Comparison of ENCODE assay signal across 26 cellular contexts in genomic region chr13:113457510-113457909, GRCh38. TPM values are rescaled to one million over a fixed set of nuclear protein-coding genes. Genes with fewer than 3 reads are reported as not detected.
DNase-seq lines count a peak whose midpoint lies in the region; ATAC-seq, FAIRE-seq and TF ChIP-seq lines count a peak whose summit lies in the region.
"Had no signal": no experiment of that assay in that cellular context is flagged by ENCODE, and none has a peak within 500 bp of the region (broad histone marks: within the 10 kb centered on the region; RNA-seq: fewer than 3 reads in every experiment).

No MANE protein-coding gene starts in this region.

- POLR2A ChIA-PET in K562 (lab: Yijun Ruan, JAX) (interaction anchor here (0.6 kb wide), 1 partner anchor 1012 kb away, joined by 3 read pairs; no protein-coding TSS in a partner anchor), HepG2 (lab: Yijun Ruan, JAX) (interaction anchor here (1.2 kb wide), 1 partner anchor 105 kb away, joined by 4 read pairs; no protein-coding TSS in a partner anchor)

- no peaks in the 10 kb centered on the region for H3K79me2 ChIP-seq in K562 (ENCODE audit: control insufficient read depth, insufficient read depth, low read length)
- no peaks in the 10 kb centered on the region for H3K79me2 ChIP-seq in HepG2 (ENCODE audit: insufficient read depth, low read length)

- ATAC-seq in left ventricle myocardium superior: no peak
- no peak for ATAC-seq in K562
- no peak for ATAC-seq in HepG2
- ATAC-seq: activated CD8-positive, alpha-beta T cell treated with anti-CD3 and anti-CD28 coated beads, Interleukin-2, amount 10 ng/mL, durations not matched to agents 7 days and 5 days; GM12878; naive thymus-derived CD8-positive, alpha-beta T cell; PC-3 had no signal

- H3K27ac ChIP-seq in left ventricle myocardium inferior (replicated peaks) (peak overlapping the region; percentile 80), K562 (ENCODE audit: extremely low read depth, low read depth, low read length) (no peak overlapping the region), HepG2 (ENCODE audit: extremely low read length, insufficient read depth, low read length) (no peak overlapping the region)

- no peak overlapping the region for H3K9ac ChIP-seq in K562 (ENCODE audit: insufficient read depth in 1 of 2, low read depth in 2 of 2, low read length in 2 of 2)
- H3K9ac ChIP-seq in HepG2 (ENCODE audit: insufficient read depth, low read depth, low read length): no peak overlapping the region

- no peak overlapping the region for H3K4me2 ChIP-seq in K562 (ENCODE audit: insufficient read depth, low read length)
- H3K4me2 ChIP-seq in HepG2 (ENCODE audit: low read depth, low read length): no peak overlapping the region

- H3K9me3 ChIP-seq in left ventricle myocardium inferior (replicated peaks) (no peaks in the 10 kb centered on the region), K562 (replicated peaks; ENCODE audit: control insufficient read depth, insufficient read depth, low read depth, low read length) (no peaks in the 10 kb centered on the region), HepG2 (ENCODE audit: low read length) (no peaks in the 10 kb centered on the region)
- H3K9me3 ChIP-seq: upper lobe of left lung had no signal

- TF ChIP-seq POLR2A in K562 (conservative IDR thresholded peaks at IDR 0.05) (no peak), HepG2 (IDR thresholded peaks at IDR 0.05; ENCODE audit: insufficient read depth in 1 of 2, low read depth in 2 of 2, low read length in 2 of 2) (no peak)

- H3K4me1 ChIP-seq in left ventricle myocardium inferior: peaks cover 67% of the 10 kb centered on the region
- peaks cover 0 to 7% of the 10 kb centered on the region in 2 experiments; a peak in 1 of 5 replicates for H3K4me1 ChIP-seq in K562 (replicated peaks in 1 of 2; ENCODE audit: control insufficient read depth in 2 of 2, insufficient read depth in 2 of 2, low read length in 2 of 2)
- H3K4me1 ChIP-seq in HepG2 (ENCODE audit: insufficient read depth, low read length): peaks cover 13% of the 10 kb centered on the region
- H3K4me1 ChIP-seq: upper lobe of left lung had no signal

- no peaks in the 10 kb centered on the region for H3K9me1 ChIP-seq in K562 (ENCODE audit: control insufficient read depth, insufficient read depth, low read length)

- H3K27me3 ChIP-seq in left ventricle myocardium inferior (ENCODE audit: low read depth) (no peaks in the 10 kb centered on the region), K562 (ENCODE audit: control insufficient read depth in 2 of 2, insufficient read depth in 2 of 2, low read length in 2 of 2) (no peaks in the 10 kb centered on the region), HepG2 (ENCODE audit: control insufficient read depth in 1 of 2, insufficient read depth in 2 of 2, low read length in 2 of 2) (no peaks in the 10 kb centered on the region)
- H3K27me3 ChIP-seq: upper lobe of left lung had no signal

- TF ChIP-seq CTCF in left ventricle myocardium inferior (IDR thresholded peaks at IDR 0.05; ENCODE audit: borderline replicate concordance) (no peak), K562 (IDR thresholded peaks at IDR 0.05 in 2 of 3, conservative IDR thresholded peaks at IDR 0.05 in 1 of 3; ENCODE audit: insufficient read depth in 2 of 3, low read depth in 1 of 3, low read length in 3 of 3) (0 out of 6 replicates have a peak, but pooled peaks of 1 of the 3 experiments have one; percentile 14), HepG2 (CRISPR knock-in tag; IDR thresholded peaks at IDR 0.05) (no peak)

- H4K20me1 ChIP-seq in K562 (replicated peaks; ENCODE audit: control insufficient read depth, insufficient read depth, low read length) (no peaks in the 10 kb centered on the region), HepG2 (ENCODE audit: insufficient read depth, low read length) (no peaks in the 10 kb centered on the region)

- 95% methylated on average over 12 of the region's 27 CpGs for WGBS in K562 (ENCODE audit: insufficient coverage, low coverage, missing lambda C conversion rate)
- WGBS in HepG2 (ENCODE audit: low lambda C conversion rate): 97% methylated on average over 27 of the region's 27 CpGs

- FAIRE-seq in K562 (lab: Jason Lieb, UNC) (no peak), HepG2 (lab: Jason Lieb, UNC) (no peak)
- FAIRE-seq: GM12878, GM19239, H54, HTR-8/SVneo, keratinocyte had no signal

- no peak overlapping the region for H3K4me3 ChIP-seq in left ventricle myocardium inferior
- H3K4me3 ChIP-seq in K562: no peak overlapping the region
- no peak overlapping the region for H3K4me3 ChIP-seq in HepG2 (replicated peaks in 1 of 3; ENCODE audit: insufficient read depth in 1 of 3, low read depth in 2 of 3, low read length in 3 of 3)
- H3K4me3 ChIP-seq: GM12878, lung, upper lobe of left lung had no signal

- TF ChIP-seq RAD21 in K562 (CRISPR knock-in tag; conservative IDR thresholded peaks at IDR 0.05 in 1 of 2, IDR thresholded peaks at IDR 0.05 in 1 of 2): no peak
- no peak for TF ChIP-seq RAD21 in HepG2 (CRISPR knock-in tag; IDR thresholded peaks at IDR 0.05)

- in situ Hi-C loops in K562 (cut with MboI) (no loop called here), HepG2 (cut with HindIII; ENCODE audit: extremely low pct_ligation_motif_present, low pct_unique_long_range_greater_than_20kb) (loop anchor here (5.0 kb wide), 1 partner anchor 105 kb away; no protein-coding TSS in a partner anchor)

- H3K36me3 ChIP-seq in left ventricle myocardium inferior (peaks cover 65% of the 10 kb centered on the region), K562 (ENCODE audit: control insufficient read depth, insufficient read depth, low read length) (peaks cover 54% of the 10 kb centered on the region; the same call in 2 of the 3 replicates), HepG2 (replicated peaks in 1 of 2; ENCODE audit: control insufficient read depth in 1 of 2, insufficient read depth in 2 of 2, low read length in 2 of 2) (peaks cover 16 to 40% of the 10 kb centered on the region in 2 experiments)

- intact Hi-C loops in left ventricle myocardium inferior (cut with micrococcal nuclease) (no loop called here), left ventricle myocardium superior (cut with micrococcal nuclease) (no loop called here), K562 (cut with micrococcal nuclease) (no loop called here), HepG2 (cut with micrococcal nuclease; ENCODE audit: unreplicated experiment) (no loop called here), cardiac septum (cut with DNase I) (loop anchor here (5.0 kb wide), 2 partner anchors 35 to 90 kb away; partner anchors contain the start of gene DCUN1D2)

- H2AFZ ChIP-seq in K562 (ENCODE audit: low read depth, low read length) (no peak overlapping the region), HepG2 (ENCODE audit: low read length) (no peak overlapping the region)

- CTCF ChIA-PET in K562 (lab: Yijun Ruan, JAX; ENCODE audit: low intra/inter-chr PET ratio) (interaction anchor here (1.0 kb wide), 1 partner anchor 105 kb away, joined by 4 read pairs; no protein-coding TSS in a partner anchor), HepG2 (lab: Yijun Ruan, JAX; ENCODE audit: low intra/inter-chr PET ratio, low total read pairs) (interaction anchor here (1.4 kb wide), 1 partner anchor 104 kb away, joined by 4 read pairs; no protein-coding TSS in a partner anchor)

- DNase-seq in left ventricle myocardium inferior (no peak), left ventricle myocardium superior (no peak), K562 (ENCODE audit: extremely low read depth in 1 of 4, low spot score in 3 of 4) (no peak), HepG2 (ENCODE audit: low spot score) (no peak), NCI-H1092 treated with DMSO at 0.1 percent for 48 hours (lab: John Stamatoyannopoulos, UW) (no peak), SHP77 (lab: John Stamatoyannopoulos, UW) (no peak), cardiac septum (ENCODE audit: low spot score) (no peak)
- DNase-seq in stimulated activated CD4-positive, alpha-beta T cell treated with anti-CD3 and anti-CD28 coated beads, Interleukin-12 subunit alpha, Interleukin-12 subunit beta, amount 100 ng/mL, for 4 hours: no peak
- DNase-seq: activated CD4-positive, alpha-beta T cell treated with anti-CD3 and anti-CD28 coated beads for 1 hour; activated CD8-positive, alpha-beta T cell treated with anti-CD3 and anti-CD28 coated beads, Interleukin-2, amount 10 ng/mL, durations not matched to agents 7 days and 5 days; CD4-positive, CD25-positive, alpha-beta regulatory T cell; cortex of kidney; effector memory CD4-positive, alpha-beta T cell; naive thymus-derived CD8-positive, alpha-beta T cell; NCI-H1436 treated with DMSO at 0.1 percent for 48 hours; NCI-H2081 treated with DMSO at 0.1 percent for 48 hours; NCI-H2227 treated with DMSO at 0.1 percent for 48 hours; PC-3; stimulated activated naive CD4-positive, alpha-beta T cell had no signal

- no TSS peak for BruUV-seq in K562 (replicated peaks; lab: Mats Ljungman, UMichigan)
- BruUV-seq in HepG2 (replicated peaks; lab: Mats Ljungman, UMichigan): TSS peak; percentile 47

- TF ChIP-seq EP300 in K562 (IDR thresholded peaks at IDR 0.05; ENCODE audit: low read length) (no peak), HepG2 (IDR thresholded peaks at IDR 0.05; ENCODE audit: low read depth in 2 of 2, low read length in 2 of 2) (no peak), HepG2 (CRISPR knock-in tag; IDR thresholded peaks at IDR 0.05; ENCODE audit: borderline replicate concordance) (no peak)

RNA-seq across cellular contexts. Expression of gene ADPRHL1, which starts 4.2 kb away (rescaled TPM):
- 484 TPM for total RNA-seq in left ventricle myocardium inferior
- total RNA-seq in left ventricle myocardium superior: 442 TPM
- 0.32 and 0.46 TPM in 2 replicates for total RNA-seq in K562 (2011; cell fraction: chromatin; rRNA removed; ENCODE audit: low replicate concordance)
- total RNA-seq in K562 (2011; cell fraction: nucleolus; rRNA removed): 1.3 and 1.5 TPM in 2 replicates
- 0.37 TPM in 1 of 2 replicates, not detected in the other for total RNA-seq in K562 (2011; cell fraction: nucleoplasm; rRNA removed)
- 0.27 and 0.49 TPM in 2 replicates for total RNA-seq in K562 (2014; rRNA removed)
- 0.35 and 0.55 TPM in 2 replicates for total RNA-seq in K562 (2014; rRNA removed; fragmentation: Illumina TruSeq; extraction: Trizol)
- total RNA-seq in K562 (2015; rRNA removed; fragmentation: Illumina TruSeq; extraction: Trizol): 0.68 and 0.76 TPM in 2 replicates
- 0.31 and 0.54 TPM in 2 replicates for total RNA-seq in K562 (2021)
- polyA plus RNA-seq in K562 (2011; rRNA removed): 0.29 and 0.38 TPM in 2 replicates
- polyA plus RNA-seq in K562 (2011; cell fraction: cytosol; rRNA removed): 0.37 and 0.52 TPM in 2 replicates
- 0.29 and 0.53 TPM in 2 replicates for polyA plus RNA-seq in K562 (2011; cell fraction: nucleus; rRNA removed)
- polyA plus RNA-seq in K562 (2012): 0.73 and 0.97 TPM in 2 replicates
- 0.19 and 0.43 TPM in 2 replicates for polyA plus RNA-seq in K562 (2014; fragmentation: Illumina TruSeq; extraction: Trizol)
- under 1 TPM in 1 of 2 experiments, not detected in 1; 0.06 TPM for polyA plus RNA-seq in K562 (2014; fragmentation: Nextera tagmentation; extraction: Ambion mirVana)
- 0.49 and 0.58 TPM in 2 replicates for polyA plus RNA-seq in K562 (2014; rRNA removed)
- 0.18 and 0.21 TPM in 2 replicates for polyA minus RNA-seq in K562 (2011; rRNA and poly(A)+ RNA removed)
- polyA minus RNA-seq in K562 (2011; cell fraction: cytosol; rRNA and poly(A)+ RNA removed): 0.76 TPM in 1 of 2 replicates, not detected in the other
- polyA minus RNA-seq in K562 (2011; cell fraction: nucleus; rRNA and poly(A)+ RNA removed): 0.54 and 1.00 TPM in 2 replicates
- 0.34 and 0.40 TPM in 2 replicates for total RNA-seq in HepG2 (2016; rRNA removed; fragmentation: Illumina TruSeq; extraction: Trizol)
- total RNA-seq in HepG2 (2016; cell fraction: cytosol; rRNA removed; fragmentation: Illumina TruSeq; extraction: Trizol; ENCODE audit: low read depth): 0.18 and 0.30 TPM in 2 replicates
- 0.37 and 0.50 TPM in 2 replicates for total RNA-seq in HepG2 (2016; cell fraction: insoluble cytoplasmic fraction; rRNA removed; fragmentation: Illumina TruSeq; extraction: Trizol)
- total RNA-seq in HepG2 (2016; cell fraction: membrane; rRNA removed; fragmentation: Illumina TruSeq; extraction: Trizol): 0.62 TPM in 2 replicates
- total RNA-seq in HepG2 (2016; cell fraction: nucleus; rRNA removed; fragmentation: Illumina TruSeq; extraction: Trizol): 0.44 and 0.68 TPM in 2 replicates
- 0.34 and 0.65 TPM in 2 replicates for polyA plus RNA-seq in HepG2 (2011; rRNA removed)
- polyA plus RNA-seq in HepG2 (2011; cell fraction: cytosol; rRNA removed): 0.48 and 0.72 TPM in 2 replicates
- 0.47 and 0.61 TPM in 2 replicates for polyA plus RNA-seq in HepG2 (2011; cell fraction: nucleus; rRNA removed)
- polyA plus RNA-seq in HepG2 (2012): 0.56 and 0.63 TPM in 2 replicates
- 0.46 and 0.52 TPM in 2 replicates for polyA plus RNA-seq in HepG2 (2016; cell fraction: cytosol; fragmentation: Illumina TruSeq; extraction: Trizol; ENCODE audit: low read depth)
- 0.41 and 0.65 TPM in 2 replicates for polyA plus RNA-seq in HepG2 (2016; cell fraction: insoluble cytoplasmic fraction; fragmentation: Illumina TruSeq; extraction: Trizol; ENCODE audit: low read depth)
- 0.74 and 1.2 TPM in 2 replicates for polyA plus RNA-seq in HepG2 (2016; cell fraction: membrane; fragmentation: Illumina TruSeq; extraction: Trizol; ENCODE audit: low read depth)
- 1.1 and 1.6 TPM in 2 replicates for polyA plus RNA-seq in HepG2 (2016; cell fraction: nucleus; fragmentation: Illumina TruSeq; extraction: Trizol; ENCODE audit: insufficient read depth, low read depth)
- polyA minus RNA-seq in HepG2 (2011; rRNA and poly(A)+ RNA removed; ENCODE audit: low replicate concordance): 0.66 and 3.3 TPM in 2 replicates
- 0.30 TPM in 1 of 2 replicates, not detected in the other for polyA minus RNA-seq in HepG2 (2011; cell fraction: cytosol; rRNA and poly(A)+ RNA removed)
- polyA minus RNA-seq in HepG2 (2011; cell fraction: nucleus; rRNA and poly(A)+ RNA removed): 0.64 and 0.87 TPM in 2 replicates
- total RNA-seq in cardiac septum: 480 TPM

RNA-seq across cellular contexts. Expression of gene DCUN1D2, which starts 33.0 kb away (rescaled TPM):
- total RNA-seq in left ventricle myocardium inferior: 196 TPM
- total RNA-seq in left ventricle myocardium superior: 242 TPM
- 59.2 and 77.8 TPM in 2 replicates for total RNA-seq in K562 (2011; cell fraction: chromatin; rRNA removed; ENCODE audit: low replicate concordance)
- total RNA-seq in K562 (2011; cell fraction: nucleolus; rRNA removed): 25.3 and 28.3 TPM in 2 replicates
- 33.1 and 34.6 TPM in 2 replicates for total RNA-seq in K562 (2011; cell fraction: nucleoplasm; rRNA removed)
- 9.7 and 13.3 TPM in 2 replicates for total RNA-seq in K562 (2014; rRNA removed)
- 10.0 and 11.1 TPM in 2 replicates for total RNA-seq in K562 (2014; rRNA removed; fragmentation: Illumina TruSeq; extraction: Trizol)
- 10.0 and 10.9 TPM in 2 replicates for total RNA-seq in K562 (2015; rRNA removed; fragmentation: Illumina TruSeq; extraction: Trizol)
- 12.1 and 16.8 TPM in 2 replicates for total RNA-seq in K562 (2021)
- 9.9 and 12.9 TPM in 2 replicates for polyA plus RNA-seq in K562 (2011; rRNA removed)
- 9.1 and 10.1 TPM in 2 replicates for polyA plus RNA-seq in K562 (2011; cell fraction: cytosol; rRNA removed)
- polyA plus RNA-seq in K562 (2011; cell fraction: nucleus; rRNA removed): 19.2 and 27.0 TPM in 2 replicates
- 9.2 and 9.6 TPM in 2 replicates for polyA plus RNA-seq in K562 (2012)
- 11.6 and 12.0 TPM in 2 replicates for polyA plus RNA-seq in K562 (2014; fragmentation: Illumina TruSeq; extraction: Trizol)
- polyA plus RNA-seq in K562 (2014; fragmentation: Nextera tagmentation; extraction: Ambion mirVana): 1 to 10 TPM; 2.1 to 2.2 TPM
- polyA plus RNA-seq in K562 (2014; rRNA removed): 15.8 and 16.7 TPM in 2 replicates
- polyA minus RNA-seq in K562 (2011; rRNA and poly(A)+ RNA removed): 17.1 and 18.5 TPM in 2 replicates
- polyA minus RNA-seq in K562 (2011; cell fraction: cytosol; rRNA and poly(A)+ RNA removed): 4.5 and 4.9 TPM in 2 replicates
- polyA minus RNA-seq in K562 (2011; cell fraction: nucleus; rRNA and poly(A)+ RNA removed): 8.6 and 10.1 TPM in 2 replicates
- total RNA-seq in HepG2 (2016; rRNA removed; fragmentation: Illumina TruSeq; extraction: Trizol): 7.4 and 9.6 TPM in 2 replicates
- total RNA-seq in HepG2 (2016; cell fraction: cytosol; rRNA removed; fragmentation: Illumina TruSeq; extraction: Trizol; ENCODE audit: low read depth): 12.3 and 13.3 TPM in 2 replicates
- 6.4 and 10.2 TPM in 2 replicates for total RNA-seq in HepG2 (2016; cell fraction: insoluble cytoplasmic fraction; rRNA removed; fragmentation: Illumina TruSeq; extraction: Trizol)
- 9.2 and 9.7 TPM in 2 replicates for total RNA-seq in HepG2 (2016; cell fraction: membrane; rRNA removed; fragmentation: Illumina TruSeq; extraction: Trizol)
- total RNA-seq in HepG2 (2016; cell fraction: nucleus; rRNA removed; fragmentation: Illumina TruSeq; extraction: Trizol): 16.2 and 17.5 TPM in 2 replicates
- polyA plus RNA-seq in HepG2 (2011; rRNA removed): 9.1 and 11.9 TPM in 2 replicates
- polyA plus RNA-seq in HepG2 (2011; cell fraction: cytosol; rRNA removed): 7.6 and 8.0 TPM in 2 replicates
- 23.2 and 28.2 TPM in 2 replicates for polyA plus RNA-seq in HepG2 (2011; cell fraction: nucleus; rRNA removed)
- 11.5 and 12.0 TPM in 2 replicates for polyA plus RNA-seq in HepG2 (2012)
- 2.5 and 2.6 TPM in 2 replicates for polyA plus RNA-seq in HepG2 (2016; cell fraction: cytosol; fragmentation: Illumina TruSeq; extraction: Trizol; ENCODE audit: low read depth)
- 7.2 and 9.3 TPM in 2 replicates for polyA plus RNA-seq in HepG2 (2016; cell fraction: insoluble cytoplasmic fraction; fragmentation: Illumina TruSeq; extraction: Trizol; ENCODE audit: low read depth)
- 4.7 and 5.4 TPM in 2 replicates for polyA plus RNA-seq in HepG2 (2016; cell fraction: membrane; fragmentation: Illumina TruSeq; extraction: Trizol; ENCODE audit: low read depth)
- 56.9 and 58.1 TPM in 2 replicates for polyA plus RNA-seq in HepG2 (2016; cell fraction: nucleus; fragmentation: Illumina TruSeq; extraction: Trizol; ENCODE audit: insufficient read depth, low read depth)
- polyA minus RNA-seq in HepG2 (2011; rRNA and poly(A)+ RNA removed; ENCODE audit: low replicate concordance): 6.2 and 8.7 TPM in 2 replicates
- polyA minus RNA-seq in HepG2 (2011; cell fraction: cytosol; rRNA and poly(A)+ RNA removed): 2.3 and 2.4 TPM in 2 replicates
- 17.4 and 24.3 TPM in 2 replicates for polyA minus RNA-seq in HepG2 (2011; cell fraction: nucleus; rRNA and poly(A)+ RNA removed)
- total RNA-seq in cardiac septum: 134 TPM

Comparison
In these comparisons a context has a peak if more than half of its experiments do, and no peak if none do; other contexts are left out.
1. RNA of gene ADPRHL1, which starts 4.2 kb away (total RNA-seq): 484 TPM in left ventricle myocardium inferior (single experiment), 480 TPM in cardiac septum (single experiment) and 442 TPM in left ventricle myocardium superior (single experiment); 0.27 to 1.5 TPM in K562 and 0.18 to 0.68 TPM in HepG2; every median in the first group is over 100 times any median in the second.